ENCODE assay signal across 1 cellular context in the genomic region with DNA sequence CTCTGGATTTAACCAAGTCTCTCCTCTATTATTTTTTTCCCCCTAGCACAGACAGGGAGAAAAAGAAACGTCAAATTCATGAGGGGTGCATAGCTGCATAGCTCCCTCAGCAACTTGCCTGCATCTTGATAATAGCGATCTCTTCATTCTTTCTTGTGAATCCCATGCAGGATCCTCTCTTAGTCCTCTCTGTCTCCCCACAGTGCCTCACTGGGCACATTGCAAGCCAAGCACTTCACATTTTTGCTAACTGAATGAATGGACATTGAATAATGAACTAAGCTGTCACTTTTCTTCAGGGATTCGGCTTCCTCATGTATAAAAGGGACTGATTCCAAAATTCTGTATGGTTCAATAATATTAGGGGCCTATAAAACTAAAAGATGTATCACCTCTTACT.
TF ChIP-seq lines count a peak whose summit lies in the region.

No MANE protein-coding gene starts in this region.

TF ChIP-seq in IMR-90, 13 proteins besides CTCF, POLR2A, EP300 and RAD21:
- TF ChIP-seq RFX5 (IDR thresholded peaks at IDR 0.05; ENCODE audit: low read depth, low read length) = no peak
- peak; percentile 58 for TF ChIP-seq SMC3 (IDR thresholded peaks at IDR 0.05; ENCODE audit: low read depth, low read length)
